26 cellular contexts compared by ENCODE assay signal in genomic region chr6:39076086-39076992, GRCh38. TPM values are rescaled to one million over a fixed set of nuclear protein-coding genes. Genes with fewer than 3 reads are reported as not detected.
"Had no signal": no experiment of that assay in that cellular context is flagged by ENCODE, and none has a peak within 500 bp of the region (broad histone marks: within the 10 kb centered on the region; RNA-seq: fewer than 3 reads in every experiment).

No MANE protein-coding gene starts in this region.

- DNase-seq: activated CD4-positive, alpha-beta T cell treated with anti-CD3 and anti-CD28 coated beads, Interleukin-2, amount 10 ng/mL, durations not matched to agents 24 days and 14 days; activated naive CD4-positive, alpha-beta T cell treated with Interleukin-2 at 50 U/mL for 16 hours; activated T-cell treated with anti-CD3 and anti-CD28 coated beads for 4 hours; activated T-cell treated with anti-CD3 and anti-CD28 coated beads, Interleukin-2, amount 50 U/mL, for 72 hours; anterior cingulate cortex; cortex of kidney; foreskin fibroblast; left ventricle myocardium inferior; mesendoderm; nephron progenitor cell; ovary; retina; stimulated activated CD4-positive, alpha-beta T cell treated with anti-CD3 and anti-CD28 coated beads, Interleukin-4, amount 100 ng/mL, for 24 hours had no signal

- H3K36me3 Mint-ChIP-seq: activated naive CD8-positive, alpha-beta T cell; stimulated activated effector memory CD8-positive, alpha-beta T cell treated with anti-CD3 and anti-CD28 coated beads, Interleukin-12 subunit alpha, Interleukin-12 subunit beta, amount 100 ng/mL, for 72 hours had no signal

- H3K9me3 ChIP-seq: left ventricle myocardium inferior, neutrophil, ovary, prostate gland, upper lobe of left lung had no signal

- H3K4me1 Mint-ChIP-seq: activated CD4-positive, alpha-beta T cell treated with anti-CD3 and anti-CD28 coated beads, Interleukin-2, amount 10 ng/mL, durations not matched to agents 24 days and 14 days had no signal

- H3K9me3 Mint-ChIP-seq: activated CD4-positive, alpha-beta T cell treated with anti-CD3 and anti-CD28 coated beads, Interleukin-2, amount 10 ng/mL, durations not matched to agents 24 days and 14 days; activated CD8-positive, alpha-beta T cell treated with anti-CD3 and anti-CD28 coated beads for 36 hours; activated T-cell treated with anti-CD3 and anti-CD28 coated beads, Interleukin-2, amount 50 U/mL, for 72 hours; nephron progenitor cell; stimulated activated effector memory CD8-positive, alpha-beta T cell treated with anti-CD3 and anti-CD28 coated beads, Interleukin-12 subunit alpha, Interleukin-12 subunit beta, amount 100 ng/mL, for 72 hours; stimulated activated naive CD8-positive, alpha-beta T cell treated with anti-CD3 and anti-CD28 coated beads, Interleukin-15, Interleukin-2, amounts not matched to agents 100 ng/mL and 50 ng/mL, for 24 hours had no signal

- H3K4me3 Mint-ChIP-seq: activated CD4-positive, alpha-beta T cell treated with anti-CD3 and anti-CD28 coated beads, Interleukin-2, amount 10 ng/mL, durations not matched to agents 24 days and 14 days; activated CD8-positive, alpha-beta T cell treated with anti-CD3 and anti-CD28 coated beads for 36 hours; activated naive CD8-positive, alpha-beta T cell; activated T-cell treated with anti-CD3 and anti-CD28 coated beads, Interleukin-2, amount 50 U/mL, for 72 hours; nephron progenitor cell; stimulated activated effector memory CD8-positive, alpha-beta T cell treated with anti-CD3 and anti-CD28 coated beads, Interleukin-12 subunit alpha, Interleukin-12 subunit beta, amount 100 ng/mL, for 72 hours; stimulated activated naive CD8-positive, alpha-beta T cell treated with anti-CD3 and anti-CD28 coated beads, Interleukin-15, Interleukin-2, amounts not matched to agents 100 ng/mL and 50 ng/mL, for 24 hours had no signal

- H3K27me3 Mint-ChIP-seq: activated naive CD8-positive, alpha-beta T cell; stimulated activated naive CD8-positive, alpha-beta T cell treated with anti-CD3 and anti-CD28 coated beads, Interleukin-15, Interleukin-2, amounts not matched to agents 100 ng/mL and 50 ng/mL, for 24 hours had no signal

- ATAC-seq: esophagus mucosa; sciatic nerve; stimulated activated effector memory CD8-positive, alpha-beta T cell treated with anti-CD3 and anti-CD28 coated beads, Interleukin-12 subunit alpha, Interleukin-12 subunit beta, amount 100 ng/mL, for 72 hours had no signal

- H3K27ac Mint-ChIP-seq: activated CD4-positive, alpha-beta T cell treated with anti-CD3 and anti-CD28 coated beads, Interleukin-2, amount 10 ng/mL, durations not matched to agents 24 days and 14 days; activated CD8-positive, alpha-beta T cell treated with anti-CD3 and anti-CD28 coated beads for 36 hours; activated naive CD8-positive, alpha-beta T cell; activated T-cell treated with anti-CD3 and anti-CD28 coated beads, Interleukin-2, amount 50 U/mL, for 72 hours; stimulated activated effector memory CD8-positive, alpha-beta T cell treated with anti-CD3 and anti-CD28 coated beads, Interleukin-12 subunit alpha, Interleukin-12 subunit beta, amount 100 ng/mL, for 72 hours; stimulated activated naive CD8-positive, alpha-beta T cell treated with anti-CD3 and anti-CD28 coated beads, Interleukin-15, Interleukin-2, amounts not matched to agents 100 ng/mL and 50 ng/mL, for 24 hours had no signal

- H3K36me3 ChIP-seq: cardiac muscle cell, left ventricle myocardium inferior, neutrophil, ovary, prostate gland, upper lobe of left lung had no signal

- H3K4me3 ChIP-seq: cardiac muscle cell, left ventricle myocardium inferior, lung, ovary, prostate gland, skin epidermis, upper lobe of left lung had no signal

- H3K27me3 ChIP-seq: cardiac muscle cell, ovary, upper lobe of left lung had no signal

- H3K27ac ChIP-seq: cardiac muscle cell, left ventricle myocardium inferior, neutrophil, ovary, prostate gland, skin epidermis, upper lobe of left lung had no signal

- H3K4me1 ChIP-seq: prostate gland, upper lobe of left lung had no signal

RNA-seq across cellular contexts. Expression of gene GLP1R, which starts 27.8 kb away (rescaled TPM):
- total RNA-seq: ovary; T-helper 1 cell treated with Interleukin-12 subunit alpha and Interleukin-12 subunit beta and Interleukin-4 antibody, amounts not matched to agents 30 ng/mL and 1 ng/mL, for 36 hours had no signal
